Comparison of ENCODE assay signal across 19 cellular contexts in genomic region chr20:48015943-48016723, GRCh38.
DNase-seq lines count a peak whose midpoint lies in the region; ATAC-seq and TF ChIP-seq lines count a peak whose summit lies in the region.
"Had no signal": no experiment of that assay in that cellular context is flagged by ENCODE, and none has a peak within 500 bp of the region (broad histone marks: within the 10 kb centered on the region; RNA-seq: fewer than 3 reads in every experiment).

No MANE protein-coding gene starts in this region.

- H3K27me3 ChIP-seq in brain microvascular endothelial cell (replicated peaks), result no peaks in the 10 kb centered on the region
- peaks cover 0 to 24% of the 10 kb centered on the region in 2 donors for H3K27me3 ChIP-seq in left lung
- no peaks in the 10 kb centered on the region for H3K27me3 ChIP-seq in colonic mucosa
- H3K27me3 ChIP-seq: uterus had no signal

- no peaks in the 10 kb centered on the region for H3K4me1 ChIP-seq in left lung
- no peaks in the 10 kb centered on the region for H3K4me1 ChIP-seq in colonic mucosa
- H3K4me1 ChIP-seq: A549, HAP-1, lower lobe of right lung, uterus had no signal

- POLR2A ChIA-PET in AG04449 (lab: Yijun Ruan, JAX), result no interaction called here

- DNase-seq in AG04449 (ENCODE audit: low read depth, low spot score), result peak; percentile 97
- DNase-seq in HS-5 (ENCODE audit: low read depth), result peak; percentile 96
- DNase-seq in brain microvascular endothelial cell, result peak; percentile 80
- no peak for DNase-seq in left lung
- no peak for DNase-seq in NCI-H2029 (lab: John Stamatoyannopoulos, UW)
- DNase-seq in NCI-H1417 (lab: John Stamatoyannopoulos, UW), result no peak
- no peak for DNase-seq in colonic mucosa
- no peak for DNase-seq in cerebellar nuclear complex (lab: John Stamatoyannopoulos, UW)
- DNase-seq: activated CD4-positive, alpha-beta T cell treated with anti-CD3 and anti-CD28 coated beads for 48 hours; activated naive CD4-positive, alpha-beta T cell treated with anti-CD3 and anti-CD28 coated beads, Interleukin-2, amount 50 U/mL, for 16 hours; effector memory CD8-positive, alpha-beta T cell; GDM1; lower lobe of right lung; naive thymus-derived CD4-positive, alpha-beta T cell; stimulated activated naive CD8-positive, alpha-beta T cell treated with anti-CD3 and anti-CD28 coated beads, Interleukin-15, amount 100 ng/mL, for 72 hours; uterus had no signal

- in situ Hi-C loops in brain microvascular endothelial cell (cut with HindIII; ENCODE audit: low pct_ligation_motif_present, low sequenced_read_pairs), result no loop called here

- H3K4me3 ChIP-seq in AG04449 (ENCODE audit: low read depth, low read length) (no peak overlapping the region), brain microvascular endothelial cell (ENCODE audit: low read depth, low read length) (no peak overlapping the region), left lung (no peak overlapping the region), colonic mucosa (no peak overlapping the region)
- H3K4me3 ChIP-seq: A549, HAP-1, lower lobe of right lung, uterus had no signal

- CTCF ChIA-PET in AG04449 (lab: Yijun Ruan, JAX), result no interaction called here

- ATAC-seq in left lung, result peak; percentile 54
- ATAC-seq: A549; effector memory CD8-positive, alpha-beta T cell; lower lobe of right lung; naive thymus-derived CD4-positive, alpha-beta T cell; SK-N-SH treated with all-trans-retinoic acid at 6 μM for 48 hours; stimulated activated naive CD8-positive, alpha-beta T cell treated with anti-CD3 and anti-CD28 coated beads, Interleukin-15, amount 100 ng/mL, for 72 hours had no signal

- TF ChIP-seq CTCF in AG04449 (IDR thresholded peaks at IDR 0.05; ENCODE audit: insufficient read depth, low read length, missing control alignments), result no peak
- no peak for TF ChIP-seq CTCF in brain microvascular endothelial cell (IDR thresholded peaks at IDR 0.05; ENCODE audit: low read depth, low read length, missing control alignments)
- no peak for TF ChIP-seq CTCF in left lung (IDR thresholded peaks at IDR 0.05)
- no peak for TF ChIP-seq CTCF in colonic mucosa (IDR thresholded peaks at IDR 0.05)

- intact Hi-C loops in left lung (cut with DNase I), result no loop called here
- intact Hi-C loops in colonic mucosa (cut with DNase I), result no loop called here

- no peak overlapping the region for H3K9ac ChIP-seq in colonic mucosa (ENCODE audit: low read depth in 2 of 2, low read length in 2 of 2)

- H3K27ac ChIP-seq in brain microvascular endothelial cell, result peak overlapping the region; percentile 57
- H3K27ac ChIP-seq in left lung, result no peak overlapping the region
- no peak overlapping the region for H3K27ac ChIP-seq in colonic mucosa
- H3K27ac ChIP-seq: A549, lower lobe of right lung, uterus had no signal

- H3K9me3 ChIP-seq in left lung (peaks cover 0 to 13% of the 10 kb centered on the region in 2 donors), colonic mucosa (no peaks in the 10 kb centered on the region)
- H3K9me3 ChIP-seq: HAP-1 had no signal

- H3K36me3 ChIP-seq in brain microvascular endothelial cell (replicated peaks) (no peaks in the 10 kb centered on the region), left lung (no peaks in the 10 kb centered on the region), colonic mucosa (no peaks in the 10 kb centered on the region)
- H3K36me3 ChIP-seq: HAP-1, lower lobe of right lung, uterus had no signal

Comparison
In these comparisons a context has a peak if more than half of its experiments do, and no peak if none do; other contexts are left out.
1. DNase-seq: peak in AG04449 (single experiment), HS-5 (single experiment) and brain microvascular endothelial cell (single experiment); none in left lung (0 of 2), NCI-H2029 (single experiment), NCI-H1417 (0 of 3), colonic mucosa (single experiment) and cerebellar nuclear complex (0 of 2).